In genomic region chr6:10720229-10720959, GRCh38 we compare ENCODE assay signal across 1 cellular context.
TF ChIP-seq lines count a peak whose summit lies in the region.

No MANE protein-coding gene starts in this region.

TF ChIP-seq in HepG2, 621 proteins besides CTCF, POLR2A, EP300 and RAD21 (continued from another document and continues in another):
- TF ChIP-seq ZBTB25 (CRISPR knock-in tag; IDR thresholded peaks at IDR 0.05) (no peak), NFE2 (CRISPR knock-in tag; IDR thresholded peaks at IDR 0.05) (no peak), NFKB2 (CRISPR knock-in tag; IDR thresholded peaks at IDR 0.05; ENCODE audit: borderline replicate concordance) (peak; percentile 40; the same call in 1 of the 2 replicates), TIGD3 (CRISPR knock-in tag; IDR thresholded peaks at IDR 0.05; ENCODE audit: borderline replicate concordance) (no peak), ZNF780A (CRISPR knock-in tag; IDR thresholded peaks at IDR 0.05) (no peak; the same call in 1 of the 2 replicates), MXI1 (IDR thresholded peaks at IDR 0.05; ENCODE audit: borderline replicate concordance, low read depth, low read length) (no peak), ZNF687 (CRISPR knock-in tag; IDR thresholded peaks at IDR 0.05) (peak; percentile 94), RNF219 (CRISPR knock-in tag; IDR thresholded peaks at IDR 0.05) (no peak; the same call in 1 of the 2 replicates), KMT2B (CRISPR knock-in tag; IDR thresholded peaks at IDR 0.05) (peak; percentile 31; the same call in 1 of the 2 replicates), CAMTA2 (CRISPR knock-in tag; IDR thresholded peaks at IDR 0.05; ENCODE audit: borderline replicate concordance) (peak; percentile 62; the same call in 1 of the 2 replicates), ZNF264 (CRISPR knock-in tag; IDR thresholded peaks at IDR 0.05) (no peak), TBX2 (CRISPR knock-in tag; IDR thresholded peaks at IDR 0.05; ENCODE audit: borderline replicate concordance) (peak; percentile 42; the same call in 1 of the 2 replicates), DPF2 (CRISPR knock-in tag; IDR thresholded peaks at IDR 0.05; ENCODE audit: borderline replicate concordance, low read depth) (no peak), GABPA (IDR thresholded peaks at IDR 0.05; ENCODE audit: low read depth, low read length) (peak; percentile 58), GABPA (CRISPR knock-in tag; IDR thresholded peaks at IDR 0.05; ENCODE audit: low read depth) (peak; percentile 68), SUZ12 (IDR thresholded peaks at IDR 0.05; ENCODE audit: low read depth, low read length) (no peak), MAZ (IDR thresholded peaks at IDR 0.05; ENCODE audit: borderline replicate concordance, low read depth, low read length) (no peak), MAZ (CRISPR knock-in tag; IDR thresholded peaks at IDR 0.05; ENCODE audit: low read depth) (no peak), PHF8 (CRISPR knock-in tag; IDR thresholded peaks at IDR 0.05) (peak; percentile 69), ZNF414 (CRISPR knock-in tag; IDR thresholded peaks at IDR 0.05) (no peak), IKZF1 (IDR thresholded peaks at IDR 0.05) (no peak), HMG20A (CRISPR knock-in tag; IDR thresholded peaks at IDR 0.05; ENCODE audit: borderline replicate concordance) (no peak), HNRNPLL (IDR thresholded peaks at IDR 0.05; ENCODE audit: low read depth, low read length, poor library complexity, severe bottlenecking) (peak; percentile 59), STAT5B (CRISPR knock-in tag; IDR thresholded peaks at IDR 0.05) (no peak), ZNF251 (CRISPR knock-in tag; IDR thresholded peaks at IDR 0.05) (no peak), CREB3 (CRISPR knock-in tag; IDR thresholded peaks at IDR 0.05) (no peak), TRIM24 (CRISPR knock-in tag; IDR thresholded peaks at IDR 0.05) (no peak), MAF1 (CRISPR knock-in tag; IDR thresholded peaks at IDR 0.05; ENCODE audit: borderline replicate concordance) (no peak), ZKSCAN1 (IDR thresholded peaks at IDR 0.05; ENCODE audit: low read length) (no peak), ZNF678 (CRISPR knock-in tag; IDR thresholded peaks at IDR 0.05) (no peak; the same call in 1 of the 2 replicates), SIN3B (IDR thresholded peaks at IDR 0.05; ENCODE audit: low read length) (no peak), MED13 (CRISPR knock-in tag; IDR thresholded peaks at IDR 0.05) (0 out of 2 replicates have a peak, but pooled peaks have one; percentile 22), ZNF180 (CRISPR knock-in tag; IDR thresholded peaks at IDR 0.05; ENCODE audit: borderline replicate concordance, low read depth) (no peak), ZNF143 (CRISPR knock-in tag; IDR thresholded peaks at IDR 0.05) (no peak), ZBTB34 (CRISPR knock-in tag; IDR thresholded peaks at IDR 0.05) (no peak), ASH2L (IDR thresholded peaks at IDR 0.05; ENCODE audit: insufficient read length, low read depth, low read length) (no peak), TBL1XR1 (IDR thresholded peaks at IDR 0.05; ENCODE audit: borderline replicate concordance, low read length, partially characterized antibody) (no peak), POGZ (CRISPR knock-in tag; IDR thresholded peaks at IDR 0.05) (no peak), MEIS2 (CRISPR knock-in tag; IDR thresholded peaks at IDR 0.05) (no peak), XBP1 (CRISPR knock-in tag; IDR thresholded peaks at IDR 0.05) (no peak), ZNF574 (CRISPR knock-in tag; IDR thresholded peaks at IDR 0.05) (peak; percentile 67), ZIK1 (CRISPR knock-in tag; IDR thresholded peaks at IDR 0.05; ENCODE audit: borderline replicate concordance, low read depth) (peak; percentile 65; the same call in 1 of the 2 replicates), ZFAT (CRISPR knock-in tag; conservative IDR thresholded peaks at IDR 0.05) (no peak), ZNF563 (CRISPR knock-in tag; IDR thresholded peaks at IDR 0.05) (0 out of 2 replicates have a peak, but pooled peaks have one; percentile 42), HOMEZ (CRISPR knock-in tag; IDR thresholded peaks at IDR 0.05; ENCODE audit: low read depth) (no peak), AHR (CRISPR knock-in tag; IDR thresholded peaks at IDR 0.05) (peak; percentile 38; the same call in 1 of the 2 replicates), ERF (CRISPR knock-in tag; IDR thresholded peaks at IDR 0.05) (0 out of 2 replicates have a peak, but pooled peaks have one; percentile 43), TFDP2 (CRISPR knock-in tag; IDR thresholded peaks at IDR 0.05) (no peak), ZBTB38 (CRISPR knock-in tag; IDR thresholded peaks at IDR 0.05) (no peak), MZF1 (CRISPR knock-in tag; IDR thresholded peaks at IDR 0.05; ENCODE audit: borderline replicate concordance) (no peak), TSC22D2 (CRISPR knock-in tag; IDR thresholded peaks at IDR 0.05; ENCODE audit: borderline replicate concordance) (no peak), ZNF510 (CRISPR knock-in tag; IDR thresholded peaks at IDR 0.05; ENCODE audit: low read depth) (no peak)
